Comparison of ENCODE assay signal across 23 cellular contexts in the genomic region with DNA sequence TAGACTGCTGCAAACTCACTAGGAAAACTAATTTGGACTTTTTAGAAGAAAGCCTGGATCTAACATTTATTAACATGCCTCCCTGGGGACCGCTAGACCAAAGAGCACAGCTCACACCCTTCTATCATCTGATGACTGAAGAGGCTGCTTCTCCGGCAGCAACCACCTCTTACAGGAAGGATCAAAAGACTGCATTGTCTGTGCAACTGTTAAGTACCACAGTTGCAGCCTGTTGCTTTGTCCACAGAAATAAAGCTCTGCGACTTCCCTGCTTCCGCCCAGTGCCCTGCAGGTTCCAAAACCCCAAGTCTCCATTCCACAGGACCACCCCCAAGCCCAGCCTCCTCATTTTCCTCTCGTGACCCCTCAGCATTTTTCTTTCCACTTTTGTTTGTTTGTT. TPM values are rescaled to one million over a fixed set of nuclear protein-coding genes. Genes with fewer than 3 reads are reported as not detected.
DNase-seq lines count a peak whose midpoint lies in the region; ATAC-seq, FAIRE-seq and TF ChIP-seq lines count a peak whose summit lies in the region.
"Had no signal": no experiment of that assay in that cellular context is flagged by ENCODE, and none has a peak within 500 bp of the region (broad histone marks: within the 10 kb centered on the region; RNA-seq: fewer than 3 reads in every experiment).

No MANE protein-coding gene starts in this region.

- H3K23ac ChIP-seq in H9 (ENCODE audit: insufficient read length, low read depth, low read length), result no peak overlapping the region
- H3K23ac ChIP-seq in H1 (ENCODE audit: insufficient read length), result no peak overlapping the region

- H3K79me2 ChIP-seq in H9 (ENCODE audit: insufficient read depth, low read length) (no peaks in the 10 kb centered on the region), H1 (ENCODE audit: control insufficient read depth in 1 of 2, insufficient read depth in 2 of 2, low read length in 2 of 2) (no peaks in the 10 kb centered on the region)

- no peak overlapping the region for H3K4me2 ChIP-seq in H9 (ENCODE audit: insufficient read depth, insufficient read length, low read length)
- H3K4me2 ChIP-seq in H1 (ENCODE audit: insufficient read depth in 1 of 2, low read depth in 2 of 2, low read length in 2 of 2), result no peak overlapping the region

- peak overlapping the region; percentile 2 to 82 (median 15); a peak in 2 of 7 replicates for H3K27ac Mint-ChIP-seq in H9
- peak overlapping the region; percentile 69 for H3K27ac Mint-ChIP-seq in neural crest cell (ENCODE audit: unreplicated experiment)
- H3K27ac Mint-ChIP-seq in stimulated activated naive B cell treated with anti-CD40 and anti-IgM and Interleukin-4, amounts not matched to agents 10 μg/mL and 1 μg/mL and 100 μg/mL, for 72 hours, result peak overlapping the region; percentile 42
- H3K27ac Mint-ChIP-seq: CD4-positive, CD25-positive, alpha-beta regulatory T cell; IgD-negative memory B cell had no signal

- H2AFZ ChIP-seq in H9 (ENCODE audit: low read length) (no peak overlapping the region), H1 (ENCODE audit: low read length) (no peak overlapping the region)

- H3K9me3 ChIP-seq in H9 (ENCODE audit: control insufficient read depth, low read depth, low read length) (no peaks in the 10 kb centered on the region), H1 (ENCODE audit: insufficient read depth in 2 of 2, low read depth in 1 of 2, low read length in 1 of 2) (no peaks in the 10 kb centered on the region), gastrocnemius medialis (no peaks in the 10 kb centered on the region)
- H3K9me3 ChIP-seq: BE2C, Caco-2, HAP-1 had no signal

- no peak overlapping the region for H3K4me3 Mint-ChIP-seq in H9
- no peak overlapping the region for H3K4me3 Mint-ChIP-seq in neural crest cell
- no peak overlapping the region for H3K4me3 Mint-ChIP-seq in stimulated activated naive B cell treated with anti-CD40 and anti-IgM and Interleukin-4, amounts not matched to agents 10 μg/mL and 1 μg/mL and 100 μg/mL, for 72 hours
- H3K4me3 Mint-ChIP-seq: CD4-positive, CD25-positive, alpha-beta regulatory T cell; CD8-positive, alpha-beta memory T cell; IgD-negative memory B cell had no signal

- H4K91ac ChIP-seq in H9 (ENCODE audit: insufficient read length, low read depth, low read length) (no peak overlapping the region), H1 (replicated peaks; ENCODE audit: insufficient read length, low read length) (peak overlapping the region; percentile 63)

- TF ChIP-seq CTCF in H9 (conservative IDR thresholded peaks at IDR 0.05), result no peak
- TF ChIP-seq CTCF in H1 (IDR thresholded peaks at IDR 0.05; ENCODE audit: control extremely low read depth in 1 of 3, insufficient read depth in 1 of 3, low read depth in 1 of 3, low read length in 3 of 3), result no peak
- no peak for TF ChIP-seq CTCF in neural crest cell (conservative IDR thresholded peaks at IDR 0.05)
- no peak for TF ChIP-seq CTCF in gastrocnemius medialis (IDR thresholded peaks at IDR 0.05 in 4 of 5, conservative IDR thresholded peaks at IDR 0.05 in 1 of 5)

- H3K36me3 Mint-ChIP-seq in H9 (ENCODE audit: insufficient read depth in 1 of 3, low read depth in 3 of 3) (no peaks in the 10 kb centered on the region; a peak in 1 of 7 replicates), neural crest cell (ENCODE audit: low read depth) (no peaks in the 10 kb centered on the region)
- no peaks in the 10 kb centered on the region for H3K36me3 Mint-ChIP-seq in stimulated activated naive B cell treated with anti-CD40 and anti-IgM and Interleukin-4, amounts not matched to agents 10 μg/mL and 1 μg/mL and 100 μg/mL, for 72 hours
- H3K36me3 Mint-ChIP-seq: CD4-positive, CD25-positive, alpha-beta regulatory T cell; CD8-positive, alpha-beta memory T cell had no signal

- H2BK5ac ChIP-seq in H9 (ENCODE audit: insufficient read length, low read length), result no peak overlapping the region
- no peak overlapping the region for H2BK5ac ChIP-seq in H1 (ENCODE audit: low read depth, low read length)

- H2BK20ac ChIP-seq in H9 (ENCODE audit: low read depth, low read length, poor library complexity, severe bottlenecking), result no peak overlapping the region
- no peak overlapping the region; the same call in 1 of the 2 replicates for H2BK20ac ChIP-seq in H1 (ENCODE audit: low read length)

- H3K23me2 ChIP-seq in H9 (ENCODE audit: insufficient read length, low read depth, low read length, poor library complexity, severe bottlenecking), result no peaks in the 10 kb centered on the region
- H3K23me2 ChIP-seq in H1 (ENCODE audit: low read depth, low read length), result no peaks in the 10 kb centered on the region

- H3K14ac ChIP-seq in H9 (ENCODE audit: insufficient read depth, low read length), result no peak overlapping the region; the same call in 1 of the 2 replicates
- no peak overlapping the region for H3K14ac ChIP-seq in H1 (ENCODE audit: insufficient read length)

- H3K27me3 ChIP-seq in H9 (ENCODE audit: insufficient read depth, low read length), result no peaks in the 10 kb centered on the region
- H3K27me3 ChIP-seq in H1 (replicated peaks in 1 of 4; ENCODE audit: control insufficient read depth in 3 of 4, extremely low read depth in 1 of 4, insufficient read depth in 3 of 4, low read length in 3 of 4), result no peaks in the 10 kb centered on the region
- H3K27me3 ChIP-seq in gastrocnemius medialis, result no peaks in the 10 kb centered on the region
- H3K27me3 ChIP-seq: BE2C had no signal

- no peak overlapping the region for H3K4me3 ChIP-seq in H1 (ENCODE audit: extremely low read depth in 1 of 4, insufficient read depth in 2 of 4, low read depth in 3 of 4, low read length in 4 of 4)
- no peak overlapping the region for H3K4me3 ChIP-seq in gastrocnemius medialis
- H3K4me3 ChIP-seq: HAP-1 had no signal

- H3K4me1 ChIP-seq in H9 (ENCODE audit: insufficient read depth, low read length) (no peaks in the 10 kb centered on the region), H1 (replicated peaks in 1 of 4; ENCODE audit: control insufficient read depth in 3 of 4, insufficient read depth in 4 of 4, low read length in 3 of 4) (peaks cover 0 to 3% (median 2%) of the 10 kb centered on the region in 4 experiments; a peak in 2 of 7 replicates), gastrocnemius medialis (peaks cover 0 to 3% of the 10 kb centered on the region in 2 donors)
- H3K4me1 ChIP-seq: BE2C, Caco-2, HAP-1 had no signal

- no peak for FAIRE-seq in H1 (lab: Jason Lieb, UNC)
- FAIRE-seq: A204.1, D721Med, GM12892, GM18507, HTR-8/SVneo had no signal

- intact Hi-C loops in gastrocnemius medialis (cut with DNase I; ENCODE audit: low total_unique reads), result no loop called here

- CTCF ChIA-PET in H1 (lab: Charles Lee; ENCODE audit: partially characterized antibody), result interaction anchor here (1.0 to 5.3 kb wide), 7 partner anchors 12 to 85 kb away, joined by 3 to 34 read pairs (median 5); no protein-coding TSS in a partner anchor

- no peak for TF ChIP-seq EP300 in H1 (IDR thresholded peaks at IDR 0.05; ENCODE audit: borderline replicate concordance in 1 of 2, low read depth in 2 of 2, low read length in 2 of 2)

- no peak overlapping the region for H3K18ac ChIP-seq in H9 (ENCODE audit: insufficient read length, low read depth, low read length)
- H3K18ac ChIP-seq in H1 (ENCODE audit: extremely low read depth, low read length), result no peak overlapping the region

- H4K8ac ChIP-seq in H9 (replicated peaks; ENCODE audit: insufficient read length, low read depth, low read length), result no peak overlapping the region
- peak overlapping the region; percentile 53 for H4K8ac ChIP-seq in H1 (ENCODE audit: extremely low read depth, insufficient read depth, low read length)

- H3K79me1 ChIP-seq in H9 (ENCODE audit: insufficient read depth, low read depth, low read length, poor library complexity, severe bottlenecking) (no peaks in the 10 kb centered on the region), H1 (ENCODE audit: low read depth, low read length) (no peaks in the 10 kb centered on the region; the same call in 1 of the 2 replicates)

- in situ Hi-C loops in gastrocnemius medialis (cut with MboI; ENCODE audit: low sequenced_read_pairs in 4 of 4), result no loop called here

- TF ChIP-seq POLR2A in H1 (IDR thresholded peaks at IDR 0.05; ENCODE audit: control extremely low read depth in 1 of 2, low read depth in 2 of 2, low read length in 2 of 2) (no peak), gastrocnemius medialis (IDR thresholded peaks at IDR 0.05) (no peak)

- H3K27ac ChIP-seq in H9 (ENCODE audit: insufficient read length, low read depth, low read length), result no peak overlapping the region
- H3K27ac ChIP-seq in H1 (ENCODE audit: low read depth, low read length), result no peak overlapping the region
- H3K27ac ChIP-seq in gastrocnemius medialis, result no peak overlapping the region

- H3K9me3 Mint-ChIP-seq in H9, result no peaks in the 10 kb centered on the region
- H3K9me3 Mint-ChIP-seq in neural crest cell, result no peaks in the 10 kb centered on the region
- H3K9me3 Mint-ChIP-seq in stimulated activated naive B cell treated with anti-CD40 and anti-IgM and Interleukin-4, amounts not matched to agents 10 μg/mL and 1 μg/mL and 100 μg/mL, for 72 hours, result no peaks in the 10 kb centered on the region
- H3K9me3 Mint-ChIP-seq: CD4-positive, CD25-positive, alpha-beta regulatory T cell; CD8-positive, alpha-beta memory T cell; IgD-negative memory B cell had no signal

- no peak for ATAC-seq in stimulated activated naive B cell treated with anti-CD40 and anti-IgM and Interleukin-4, amounts not matched to agents 10 μg/mL and 1 μg/mL and 100 μg/mL, for 72 hours (replicated peaks)
- no peak for ATAC-seq in gastrocnemius medialis

- H3K9ac ChIP-seq in H9 (ENCODE audit: extremely low read depth, insufficient read length, low read length) (no peak overlapping the region), H1 (replicated peaks in 1 of 4; ENCODE audit: extremely low read depth in 1 of 4, low read depth in 3 of 4, low read length in 3 of 4) (no peak overlapping the region)

- H3K36me3 ChIP-seq in H1 (ENCODE audit: control insufficient read depth in 2 of 4, insufficient read depth in 4 of 4, low read length in 3 of 4) (no peaks in the 10 kb centered on the region), gastrocnemius medialis (no peaks in the 10 kb centered on the region)
- H3K36me3 ChIP-seq: BE2C, HAP-1 had no signal

- H3K4me1 Mint-ChIP-seq in H9 (peaks cover 26 to 30% of the 10 kb centered on the region in 2 experiments), neural crest cell (peaks cover 36% of the 10 kb centered on the region)
- no peaks in the 10 kb centered on the region for H3K4me1 Mint-ChIP-seq in stimulated activated naive B cell treated with anti-CD40 and anti-IgM and Interleukin-4, amounts not matched to agents 10 μg/mL and 1 μg/mL and 100 μg/mL, for 72 hours
- H3K4me1 Mint-ChIP-seq: CD8-positive, alpha-beta memory T cell had no signal

- H2AK5ac ChIP-seq in H9 (ENCODE audit: insufficient read length, low read length) (no peak overlapping the region), H1 (ENCODE audit: low read depth, low read length) (no peak overlapping the region)

- no CpG with 5 or more reads among the region's 5 CpGs for WGBS in H9 (ENCODE audit: extremely low coverage, insufficient read length, low lambda C conversion rate)
- 81% methylated on average over 5 of the region's 5 CpGs; no CpG with 5 or more reads in 1 of the 2 experiments for WGBS in H1 (ENCODE audit: extremely low coverage in 1 of 2, insufficient coverage in 1 of 2, insufficient read length in 1 of 2, insufficient replicate concordance in 2 of 2, low coverage in 1 of 2, low lambda C conversion rate in 2 of 2, missing lambda C conversion rate in 1 of 2), 2 experiments

- H3K4ac ChIP-seq in H9 (ENCODE audit: low read depth, low read length) (no peak overlapping the region), H1 (replicated peaks; ENCODE audit: insufficient read length, low read depth, low read length) (no peak overlapping the region)

- H3K27me3 Mint-ChIP-seq in H9 (ENCODE audit: low read depth), result no peaks in the 10 kb centered on the region; the same call in none of the 2 replicates
- H3K27me3 Mint-ChIP-seq in neural crest cell (ENCODE audit: low read depth), result peaks cover 56% of the 10 kb centered on the region
- peaks cover 6 to 9% of the 10 kb centered on the region in 2 donors for H3K27me3 Mint-ChIP-seq in stimulated activated naive B cell treated with anti-CD40 and anti-IgM and Interleukin-4, amounts not matched to agents 10 μg/mL and 1 μg/mL and 100 μg/mL, for 72 hours

- H4K20me1 ChIP-seq in H9 (ENCODE audit: control insufficient read depth, insufficient read depth, insufficient read length) (no peaks in the 10 kb centered on the region), H1 (replicated peaks in 1 of 2; ENCODE audit: control insufficient read depth in 1 of 2, insufficient read depth in 2 of 2, low read length in 2 of 2) (no peaks in the 10 kb centered on the region)

- no peak overlapping the region for H2BK12ac ChIP-seq in H9 (ENCODE audit: insufficient read length, low read depth, low read length)
- no peak overlapping the region for H2BK12ac ChIP-seq in H1 (ENCODE audit: low read depth, low read length)

- DNase-seq in H9 (no peak), H1 (ENCODE audit: low read depth in 1 of 2, low spot score in 2 of 2) (no peak), neural crest cell (ENCODE audit: low read depth, low spot score) (no peak), EL (no peak), gastrocnemius medialis (no peak), medulla oblongata (ENCODE audit: extremely low spot score) (no peak)
- DNase-seq in stimulated activated naive B cell treated with anti-CD40 and anti-IgM and Interleukin-4, amounts not matched to agents 10 μg/mL and 1 μg/mL and 100 μg/mL, for 72 hours, result no peak
- DNase-seq: ACHN; BE2C; C1 segment of cervical spinal cord; Caco-2; CD4-positive, CD25-positive, alpha-beta regulatory T cell; CD8-positive, alpha-beta memory T cell; GDM1; GOT3; KBM-7 had no signal

- H2BK120ac ChIP-seq in H9 (ENCODE audit: low read depth, low read length, poor library complexity, severe bottlenecking) (no peak overlapping the region), H1 (replicated peaks; ENCODE audit: low read depth, low read length) (no peak overlapping the region)

- H3T11ph ChIP-seq in H9 (ENCODE audit: low read length), result no peak overlapping the region

- TF ChIP-seq RAD21 in H1 (IDR thresholded peaks at IDR 0.05 in 1 of 2, conservative IDR thresholded peaks at IDR 0.05 in 1 of 2; ENCODE audit: low read depth in 2 of 2, low read length in 2 of 2), result no peak

- H2BK15ac ChIP-seq in H9 (ENCODE audit: low read depth, low read length) (no peak overlapping the region; the same call in 1 of the 2 replicates), H1 (ENCODE audit: low read length) (peak overlapping the region; percentile 89; the same call in 1 of the 2 replicates)

- H3K56ac ChIP-seq in H9 (ENCODE audit: insufficient read length, low read depth, low read length) (no peak overlapping the region), H1 (replicated peaks; ENCODE audit: insufficient read length, low read depth, low read length) (no peak overlapping the region)

- H4K5ac ChIP-seq in H9 (ENCODE audit: insufficient read length, low read depth, low read length) (no peak overlapping the region), H1 (ENCODE audit: insufficient read length, low read depth, low read length) (no peak overlapping the region)

- POLR2A ChIA-PET in H1 (lab: Charles Lee; ENCODE audit: partially characterized antibody), result interaction anchor here (1.3 to 4.5 kb wide), 2 partner anchors 11 to 35 kb away, joined by 5 to 18 read pairs; no protein-coding TSS in a partner anchor

RNA-seq across cellular contexts. Expression of a gene that starts 14.0 kb away (rescaled TPM):
- total RNA-seq in H9 (2021) (727 and 732 TPM in 2 replicates), neural crest cell (21.4 and 22.5 TPM in 2 replicates), gastrocnemius medialis (10 to 100 TPM in 3 of 4 donors, 1 to 10 TPM in 1; 7.9 to 21.3 (median 13.2) TPM)
- 925 and 945 TPM in 2 replicates for total RNA-seq in H1 (2021; fragmentation: NEBNext Ultra II Directional; extraction: Animal tissue kit (Norgen Biotek cat#: 25700))
- 638 and 872 TPM in 2 replicates for polyA plus RNA-seq in H1 (2011; rRNA removed)
- 613 TPM for polyA plus RNA-seq in H1 (2011; cell fraction: cytosol; rRNA removed)
- 1,168 TPM for polyA plus RNA-seq in H1 (2011; cell fraction: nucleus; rRNA removed)
- 630 to 776 TPM (median 695 TPM) in 4 replicates for polyA plus RNA-seq in H1 (2012, experiment 1 of 2)
- polyA plus RNA-seq in H1 (2012, experiment 2 of 2), result 245 TPM
- polyA plus RNA-seq in H1 (2013, experiment 1 of 2), result 1,216 TPM
- polyA plus RNA-seq in H1 (2013, experiment 2 of 2), result 1,270 TPM
- polyA minus RNA-seq in H1 (2011; rRNA and poly(A)+ RNA removed), result 937 and 993 TPM in 2 replicates
- polyA minus RNA-seq in H1 (2011; cell fraction: cytosol; rRNA and poly(A)+ RNA removed), result 707 TPM
- 436 TPM for polyA minus RNA-seq in H1 (2011; cell fraction: nucleus; rRNA and poly(A)+ RNA removed)

Comparison
In these comparisons a context has a peak if more than half of its experiments do, and no peak if none do; other contexts are left out.
1. H3K27ac Mint-ChIP-seq: peak in every context shown above with its lines; median percentile 69 in neural crest cell; 42 in stimulated activated naive B cell treated with anti-CD40 and anti-IgM and Interleukin-4, amounts not matched to agents 10 μg/mL and 1 μg/mL and 100 μg/mL, for 72 hours; 15 in H9.
2. RNA of a gene that starts 14.0 kb away (total RNA-seq): 925 to 945 TPM in H1 and 727 to 732 TPM in H9; 21.4 to 22.5 TPM in neural crest cell and 7.9 to 21.3 TPM in gastrocnemius medialis; every median in the first group is over 10 times any median in the second.